In genomic region chr3:123027292-123028232, GRCh38 we compare ENCODE assay signal across 8 cellular contexts. TPM values are rescaled to one million over a fixed set of nuclear protein-coding genes. Genes with fewer than 3 reads are reported as not detected.
DNase-seq lines count a peak whose midpoint lies in the region; ATAC-seq and TF ChIP-seq lines count a peak whose summit lies in the region.

A gene with protein sequence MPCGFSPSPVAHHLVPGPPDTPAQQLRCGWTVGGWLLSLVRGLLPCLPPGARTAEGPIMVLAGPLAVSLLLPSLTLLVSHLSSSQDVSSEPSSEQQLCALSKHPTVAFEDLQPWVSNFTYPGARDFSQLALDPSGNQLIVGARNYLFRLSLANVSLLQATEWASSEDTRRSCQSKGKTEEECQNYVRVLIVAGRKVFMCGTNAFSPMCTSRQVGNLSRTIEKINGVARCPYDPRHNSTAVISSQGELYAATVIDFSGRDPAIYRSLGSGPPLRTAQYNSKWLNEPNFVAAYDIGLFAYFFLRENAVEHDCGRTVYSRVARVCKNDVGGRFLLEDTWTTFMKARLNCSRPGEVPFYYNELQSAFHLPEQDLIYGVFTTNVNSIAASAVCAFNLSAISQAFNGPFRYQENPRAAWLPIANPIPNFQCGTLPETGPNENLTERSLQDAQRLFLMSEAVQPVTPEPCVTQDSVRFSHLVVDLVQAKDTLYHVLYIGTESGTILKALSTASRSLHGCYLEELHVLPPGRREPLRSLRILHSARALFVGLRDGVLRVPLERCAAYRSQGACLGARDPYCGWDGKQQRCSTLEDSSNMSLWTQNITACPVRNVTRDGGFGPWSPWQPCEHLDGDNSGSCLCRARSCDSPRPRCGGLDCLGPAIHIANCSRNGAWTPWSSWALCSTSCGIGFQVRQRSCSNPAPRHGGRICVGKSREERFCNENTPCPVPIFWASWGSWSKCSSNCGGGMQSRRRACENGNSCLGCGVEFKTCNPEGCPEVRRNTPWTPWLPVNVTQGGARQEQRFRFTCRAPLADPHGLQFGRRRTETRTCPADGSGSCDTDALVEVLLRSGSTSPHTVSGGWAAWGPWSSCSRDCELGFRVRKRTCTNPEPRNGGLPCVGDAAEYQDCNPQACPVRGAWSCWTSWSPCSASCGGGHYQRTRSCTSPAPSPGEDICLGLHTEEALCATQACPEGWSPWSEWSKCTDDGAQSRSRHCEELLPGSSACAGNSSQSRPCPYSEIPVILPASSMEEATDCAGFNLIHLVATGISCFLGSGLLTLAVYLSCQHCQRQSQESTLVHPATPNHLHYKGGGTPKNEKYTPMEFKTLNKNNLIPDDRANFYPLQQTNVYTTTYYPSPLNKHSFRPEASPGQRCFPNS (minus strand): TSS chr3:123027763. CDS start chr3:122961263, 66,500 bp downstream.

- peak in 3 of 4 experiments; percentile 22 to 72 (median 31) for TF ChIP-seq CTCF in gastroesophageal sphincter (IDR thresholded peaks at IDR 0.05)
- no peak for TF ChIP-seq CTCF in neutrophil (IDR thresholded peaks at IDR 0.05)

- peaks cover 62% of the 10 kb centered on the region for H3K27me3 Mint-ChIP-seq in activated T-cell treated with anti-CD3 and anti-CD28 coated beads, Interleukin-2, amount 50 U/mL, for 72 hours (ENCODE audit: low read depth)

- peak within 1 kb of the TSS; percentile 47 for H3K9ac ChIP-seq in ES-I3 (ENCODE audit: low read depth, low read length)

- H3K4me3 ChIP-seq in gastroesophageal sphincter (peak within 1 kb of the TSS; percentile 26 to 62), neutrophil (ENCODE audit: low read depth in 1 of 2, low read length in 1 of 2) (peak within 1 kb of the TSS; percentile 46 to 64)

- peaks cover 68% of the 10 kb centered on the region for H3K27me3 ChIP-seq in gastroesophageal sphincter
- H3K27me3 ChIP-seq in neutrophil = peaks cover 100% of the 10 kb centered on the region

- peak; percentile 36 for DNase-seq in M059J (ENCODE audit: low read depth)
- DNase-seq in activated T-cell treated with anti-CD3 and anti-CD28 coated beads, Interleukin-2, amount 50 U/mL, for 72 hours = peak; percentile 26 to 31
- DNase-seq in NCI-H187 treated with DMSO at 0.1 percent for 48 hours (lab: John Stamatoyannopoulos, UW) = no peak

- ATAC-seq in activated T-cell treated with anti-CD3 and anti-CD28 coated beads, Interleukin-2, amount 50 U/mL, for 72 hours (replicated peaks in 1 of 2) = peak; percentile 67 to 73
- ATAC-seq in gastroesophageal sphincter (peak; percentile 53), GM19455 (IDR thresholded peaks at IDR 0.05; ENCODE audit: unreplicated experiment) (no peak), GM19328 (IDR thresholded peaks at IDR 0.05; ENCODE audit: unreplicated experiment) (no peak)

- H3K27ac ChIP-seq in gastroesophageal sphincter = peak within 1 kb of the TSS in 1 of 4 donors; percentile 56
- no peak within 1 kb of the TSS for H3K27ac ChIP-seq in neutrophil

- H3K27ac Mint-ChIP-seq in activated T-cell treated with anti-CD3 and anti-CD28 coated beads, Interleukin-2, amount 50 U/mL, for 72 hours = no peak within 1 kb of the TSS

- no peak for TF ChIP-seq POLR2A in gastroesophageal sphincter (IDR thresholded peaks at IDR 0.05)

- TF ChIP-seq EP300 in gastroesophageal sphincter (IDR thresholded peaks at IDR 0.05) = no peak

- peaks cover 19% of the 10 kb centered on the region for H3K4me1 Mint-ChIP-seq in activated T-cell treated with anti-CD3 and anti-CD28 coated beads, Interleukin-2, amount 50 U/mL, for 72 hours (ENCODE audit: low read depth)

- H3K4me1 ChIP-seq in ES-I3 (ENCODE audit: insufficient read depth, low read length) = 0 out of 2 replicates have a peak, but pooled peaks cover 2% of the 10 kb centered on the region
- peaks cover 0 to 32% (median 20%) of the 10 kb centered on the region in 3 donors for H3K4me1 ChIP-seq in gastroesophageal sphincter
- H3K4me1 ChIP-seq in neutrophil (ENCODE audit: control insufficient read depth in 1 of 2, insufficient read depth in 1 of 2, low read depth in 1 of 2, low read length in 1 of 2) = peaks cover 22 to 28% of the 10 kb centered on the region in 2 experiments

- H3K36me3 Mint-ChIP-seq in activated T-cell treated with anti-CD3 and anti-CD28 coated beads, Interleukin-2, amount 50 U/mL, for 72 hours (ENCODE audit: insufficient read depth in 2 of 2) = peaks cover 0 to 6% of the 10 kb centered on the region in 2 donors

- H3K9me3 ChIP-seq in ES-I3 (ENCODE audit: control insufficient read depth, insufficient read depth, low read length) (no peaks in the 10 kb centered on the region), gastroesophageal sphincter (no peaks in the 10 kb centered on the region), neutrophil (no peaks in the 10 kb centered on the region)

- H3K36me3 ChIP-seq in ES-I3 (ENCODE audit: insufficient read depth, low read length) = no peaks in the 10 kb centered on the region
- H3K36me3 ChIP-seq in gastroesophageal sphincter = no peaks in the 10 kb centered on the region
- H3K36me3 ChIP-seq in neutrophil = no peaks in the 10 kb centered on the region

- H3K9me3 Mint-ChIP-seq in activated T-cell treated with anti-CD3 and anti-CD28 coated beads, Interleukin-2, amount 50 U/mL, for 72 hours = no peaks in the 10 kb centered on the region

- no CpG with 5 or more reads among the region's 94 CpGs for WGBS in gastroesophageal sphincter (ENCODE audit: low coverage in 1 of 2), 2 donors

- peak within 1 kb of the TSS; percentile 62 to 78 for H3K4me3 Mint-ChIP-seq in activated T-cell treated with anti-CD3 and anti-CD28 coated beads, Interleukin-2, amount 50 U/mL, for 72 hours

RNA-seq across cellular contexts. Expression of the gene that starts here (rescaled TPM):
- not detected in 2 replicates for total RNA-seq in M059J (2014; rRNA removed; shearing (Covaris generic))
- not detected for total RNA-seq in activated T-cell treated with anti-CD3 and anti-CD28 coated beads, Interleukin-2, amount 50 U/mL, for 72 hours
- total RNA-seq in gastroesophageal sphincter = under 1 TPM in 3 of 4 donors, not detected in 1; 0.31 to 0.69 (median 0.32) TPM

Comparison
In these comparisons a context has a peak if more than half of its experiments do, and no peak if none do; other contexts are left out.
1. Peak in DNase-seq in M059J; RNA of the gene not detected or under 1 TPM.
2. Peak in DNase-seq and ATAC-seq in activated T-cell treated with anti-CD3 and anti-CD28 coated beads, Interleukin-2, amount 50 U/mL, for 72 hours; RNA of the gene not detected or under 1 TPM.
3. Peak in ATAC-seq and H3K4me3 ChIP-seq in gastroesophageal sphincter; RNA of the gene not detected or under 1 TPM.